8 cellular contexts compared by ENCODE assay signal in genomic region chr7:56493196-56493595, GRCh38.
"Had no signal": no experiment of that assay in that cellular context is flagged by ENCODE, and none has a peak within 500 bp of the region (broad histone marks: within the 10 kb centered on the region; RNA-seq: fewer than 3 reads in every experiment).

No MANE protein-coding gene starts in this region.

- H3K4me3 Mint-ChIP-seq: HFFc6 had no signal

- DNase-seq: GM23248, GOT3, H7, HFFc6, IMR-90 had no signal

- H3K36me3 ChIP-seq: HAP-1 had no signal

- H3K4me3 ChIP-seq: GM23248, HAP-1, K562 had no signal

- ATAC-seq: HCT116, K562 had no signal

- H3K9me3 ChIP-seq: HAP-1 had no signal

- H3K27ac ChIP-seq: GM23248 had no signal

- H3K4me1 ChIP-seq: HAP-1 had no signal

- H3K27ac Mint-ChIP-seq: HFFc6 had no signal
